7 cellular contexts compared by ENCODE assay signal in the genomic region with DNA sequence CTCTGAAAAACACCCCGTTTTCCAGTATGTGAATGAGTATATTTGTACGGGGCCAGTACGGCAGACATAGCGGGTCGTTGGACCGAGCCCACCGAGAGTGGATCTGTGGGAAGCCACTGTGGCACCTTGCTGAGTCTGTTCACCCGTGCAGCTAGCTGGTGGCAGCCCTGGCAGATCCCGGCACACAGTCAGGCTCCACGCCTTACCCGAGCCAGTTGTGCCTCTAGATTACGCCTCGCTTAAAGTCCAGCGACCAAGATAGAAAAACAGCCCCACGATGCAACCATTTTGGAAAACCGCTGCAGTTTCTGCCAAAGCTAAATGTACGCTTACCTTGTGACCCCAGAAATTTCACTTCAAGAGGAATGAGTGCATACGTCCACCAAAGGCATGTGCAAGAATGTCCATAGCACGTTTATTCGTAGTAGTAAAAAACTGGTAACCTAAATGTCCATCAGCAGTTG. TPM values are rescaled to one million over a fixed set of nuclear protein-coding genes. Genes with fewer than 3 reads are reported as not detected.
DNase-seq lines count a peak whose midpoint lies in the region; ATAC-seq, FAIRE-seq and TF ChIP-seq lines count a peak whose summit lies in the region.

No MANE protein-coding gene starts in this region.

- H3K27ac Mint-ChIP-seq in astrocyte (ENCODE audit: unreplicated experiment): peak overlapping the region; percentile 98

- H3K4me3 Mint-ChIP-seq in astrocyte (ENCODE audit: unreplicated experiment): peak overlapping the region; percentile 96

- H3K27ac ChIP-seq in astrocyte (ENCODE audit: low read depth, low read length) (peak overlapping the region; percentile 93), stomach smooth muscle (ENCODE audit: low read length) (peak overlapping the region; percentile 92)

- H3K4me3 ChIP-seq in astrocyte (ENCODE audit: insufficient read depth, low read depth, low read length) (peak overlapping the region; percentile 99), stomach smooth muscle (ENCODE audit: low read length in 2 of 2) (peak overlapping the region; percentile 66 to 98)

- peaks cover 16% of the 10 kb centered on the region for H3K4me1 Mint-ChIP-seq in astrocyte (ENCODE audit: low read depth, unreplicated experiment)

- H3K9me3 Mint-ChIP-seq in astrocyte (ENCODE audit: unreplicated experiment): peaks cover 2% of the 10 kb centered on the region

- H3K4me1 ChIP-seq in astrocyte (ENCODE audit: insufficient read depth, low read length) (peaks cover 9% of the 10 kb centered on the region), stomach smooth muscle (ENCODE audit: control insufficient read depth, insufficient read depth, low read length) (no peaks in the 10 kb centered on the region)

- FAIRE-seq in astrocyte (lab: Jason Lieb, UNC): no peak

- DNase-seq in astrocyte (ENCODE audit: low read depth) (peak; percentile 4), inferior parietal cortex (ENCODE audit: extremely low spot score) (peak; percentile 25), GM20000 (ENCODE audit: low spot score) (no peak), pons (ENCODE audit: low spot score) (no peak)

- H2AFZ ChIP-seq in astrocyte (ENCODE audit: low read depth, low read length): peak overlapping the region; percentile 98

- TF ChIP-seq CTCF in astrocyte (IDR thresholded peaks at IDR 0.05; ENCODE audit: insufficient read depth, low read depth, low read length): no peak
- no peak for TF ChIP-seq CTCF in GM20000 (IDR thresholded peaks at IDR 0.05; ENCODE audit: extremely low read depth, missing control alignments)

- no peaks in the 10 kb centered on the region for H3K27me3 Mint-ChIP-seq in astrocyte (ENCODE audit: low read depth, unreplicated experiment)

- no peaks in the 10 kb centered on the region for H3K36me3 Mint-ChIP-seq in astrocyte (ENCODE audit: low read depth, unreplicated experiment)

- H3K9me3 ChIP-seq in astrocyte (ENCODE audit: insufficient read depth, low read depth, low read length) (no peaks in the 10 kb centered on the region), stomach smooth muscle (ENCODE audit: control insufficient read depth in 2 of 2, low read length in 2 of 2) (no peaks in the 10 kb centered on the region)

- no peaks in the 10 kb centered on the region for H3K27me3 ChIP-seq in astrocyte (ENCODE audit: insufficient read depth, low read length)
- no peaks in the 10 kb centered on the region for H3K27me3 ChIP-seq in stomach smooth muscle (ENCODE audit: control insufficient read depth in 1 of 2, insufficient read depth in 2 of 2, low read length in 2 of 2)

- peak; percentile 38 for ATAC-seq in GM18868 (IDR thresholded peaks at IDR 0.05; ENCODE audit: unreplicated experiment)
- ATAC-seq in HG03442 (IDR thresholded peaks at IDR 0.05; ENCODE audit: unreplicated experiment): peak; percentile 35

- H3K79me2 ChIP-seq in astrocyte (ENCODE audit: insufficient read depth, low read length): peaks cover 45% of the 10 kb centered on the region

- H4K20me1 ChIP-seq in astrocyte (ENCODE audit: insufficient read depth, low read length): peaks cover 36% of the 10 kb centered on the region

- no peaks in the 10 kb centered on the region for H3K36me3 ChIP-seq in astrocyte (ENCODE audit: insufficient read depth, low read length)
- H3K36me3 ChIP-seq in stomach smooth muscle (ENCODE audit: control insufficient read depth in 2 of 2, insufficient read depth in 2 of 2, low read length in 2 of 2): no peaks in the 10 kb centered on the region

- H3K4me2 ChIP-seq in astrocyte (ENCODE audit: low read length): peak overlapping the region; percentile 96

- H3K9ac ChIP-seq in astrocyte (ENCODE audit: low read length): peak overlapping the region; percentile 96
- H3K9ac ChIP-seq in stomach smooth muscle (ENCODE audit: low read length in 2 of 2): peak overlapping the region; percentile 95 to 96

RNA-seq across cellular contexts. Expression of a gene that starts 0.5 kb away (rescaled TPM):
- 40.9 and 41.8 TPM in 2 replicates for total RNA-seq in astrocyte

RNA-seq across cellular contexts. Expression of a gene that starts 46.5 kb away (rescaled TPM):
- total RNA-seq in astrocyte: 35.8 and 37.7 TPM in 2 replicates

Comparison
In these comparisons a context has a peak if more than half of its experiments do, and no peak if none do; other contexts are left out.
1. DNase-seq: peak in astrocyte (single experiment) and inferior parietal cortex (single experiment); none in GM20000 (single experiment) and pons (single experiment).